18 cellular contexts compared by ENCODE assay signal in genomic region chr12:27337376-27337775, GRCh38. TPM values are rescaled to one million over a fixed set of nuclear protein-coding genes. Genes with fewer than 3 reads are reported as not detected.
DNase-seq lines count a peak whose midpoint lies in the region; ATAC-seq and TF ChIP-seq lines count a peak whose summit lies in the region.
"Had no signal": no experiment of that assay in that cellular context is flagged by ENCODE, and none has a peak within 500 bp of the region (broad histone marks: within the 10 kb centered on the region; RNA-seq: fewer than 3 reads in every experiment).

No MANE protein-coding gene starts in this region.

- H3K27ac ChIP-seq in WERI-Rb-1 (no peak overlapping the region), foreskin keratinocyte (peak overlapping the region; percentile 94), mesendoderm (ENCODE audit: low read depth, low read length) (no peak overlapping the region)

- H3K56ac ChIP-seq in mesendoderm (ENCODE audit: low read length), result no peak overlapping the region

- peaks cover 2% of the 10 kb centered on the region for H3K79me1 ChIP-seq in mesendoderm (ENCODE audit: low read length)

- H3K23ac ChIP-seq in mesendoderm (ENCODE audit: low read length), result no peak overlapping the region

- H3K4me3 ChIP-seq in H7 (ENCODE audit: insufficient read depth, low read depth, low read length) (no peak overlapping the region), WERI-Rb-1 (ENCODE audit: low read depth, low read length) (no peak overlapping the region), mesendoderm (ENCODE audit: low read length) (no peak overlapping the region)

- no peak overlapping the region for H3K18ac ChIP-seq in mesendoderm (ENCODE audit: low read length)

- DNase-seq in H7 (peak; percentile 20), WERI-Rb-1 (peak; percentile 29), foreskin keratinocyte (no peak), mesendoderm (peak; percentile 42), NCI-H187 treated with DMSO at 0.1 percent for 48 hours (lab: John Stamatoyannopoulos, UW) (no peak), nucleus accumbens (lab: John Stamatoyannopoulos, UW) (no peak), DMS 273 treated with DMSO at 0.1 percent for 48 hours (lab: John Stamatoyannopoulos, UW) (no peak), medulla oblongata (ENCODE audit: extremely low spot score) (no peak)
- DNase-seq: BE2C; CD4-positive, alpha-beta memory T cell; GF-D8; H9; MV-4-11; NCI-H1436; NCI-H2081 treated with DMSO at 0.1 percent for 48 hours; NCI-H345; NCI-H748 treated with DMSO at 0.1 percent for 48 hours; SIG-M5 had no signal

- no peak overlapping the region for H2BK120ac ChIP-seq in mesendoderm (ENCODE audit: low read depth, low read length)

- H3K4me2 ChIP-seq in mesendoderm (ENCODE audit: low read length), result no peak overlapping the region

- no peak overlapping the region for H2BK15ac ChIP-seq in mesendoderm (replicated peaks; ENCODE audit: low read depth)

- H3K27me3 ChIP-seq in H7 (ENCODE audit: control insufficient read depth, insufficient read depth, low read length) (peaks cover 4% of the 10 kb centered on the region), WERI-Rb-1 (ENCODE audit: insufficient read depth, low read depth, severe bottlenecking) (no peaks in the 10 kb centered on the region), foreskin keratinocyte (no peaks in the 10 kb centered on the region), mesendoderm (ENCODE audit: insufficient read depth, low read length, poor library complexity) (no peaks in the 10 kb centered on the region)

- H3K79me2 ChIP-seq in mesendoderm (ENCODE audit: control insufficient read depth, insufficient read depth, low read length), result peaks cover 1% of the 10 kb centered on the region

- no peak overlapping the region for H3K9ac ChIP-seq in mesendoderm (ENCODE audit: low read length)

- no peak overlapping the region for H3K4ac ChIP-seq in mesendoderm (ENCODE audit: low read depth, low read length)

- H3K9me3 ChIP-seq in WERI-Rb-1 (ENCODE audit: severe bottlenecking), result no peaks in the 10 kb centered on the region
- H3K9me3 ChIP-seq: BE2C had no signal

- ATAC-seq in foreskin keratinocyte, result no peak

- H2BK5ac ChIP-seq in mesendoderm (ENCODE audit: low read length), result no peak overlapping the region

- no peak overlapping the region for H4K5ac ChIP-seq in mesendoderm (ENCODE audit: low read length)

- WGBS in mesendoderm (ENCODE audit: extremely low coverage, insufficient coverage, low lambda C conversion rate), result no CpG with 5 or more reads among the region's 1 CpG

- H3K36me3 ChIP-seq in H7 (replicated peaks; ENCODE audit: control insufficient read depth, insufficient read depth, low read length) (no peaks in the 10 kb centered on the region), WERI-Rb-1 (no peaks in the 10 kb centered on the region), mesendoderm (ENCODE audit: control insufficient read depth, insufficient read depth, low read length) (no peaks in the 10 kb centered on the region)
- H3K36me3 ChIP-seq: BE2C had no signal

- H3K4me1 ChIP-seq in foreskin keratinocyte (peaks cover 59% of the 10 kb centered on the region), mesendoderm (ENCODE audit: control insufficient read depth, low read depth, low read length) (no peaks in the 10 kb centered on the region)
- H3K4me1 ChIP-seq: BE2C had no signal

- no peak overlapping the region for H4K8ac ChIP-seq in mesendoderm (ENCODE audit: low read depth, low read length)

- H2AK5ac ChIP-seq in mesendoderm (ENCODE audit: low read length), result no peak overlapping the region

- no peak for TF ChIP-seq CTCF in WERI-Rb-1 (IDR thresholded peaks at IDR 0.05; ENCODE audit: low read depth, low read length)
- TF ChIP-seq CTCF in foreskin keratinocyte (conservative IDR thresholded peaks at IDR 0.05), result no peak

RNA-seq across cellular contexts. Expression of gene BMAL2, which starts 4.7 kb away (rescaled TPM):
- 13.0 and 13.9 TPM in 2 replicates for total RNA-seq in H7 (2014; rRNA removed; shearing (Covaris generic))
- total RNA-seq in foreskin keratinocyte, result 102 and 113 TPM in 2 replicates
- polyA plus RNA-seq in foreskin keratinocyte, result 20.4 and 26.6 TPM in 2 replicates
- polyA plus RNA-seq in mesendoderm (2013, experiment 1 of 2), result 7.5 TPM
- 7.8 TPM for polyA plus RNA-seq in mesendoderm (2013, experiment 2 of 2)

Comparison
In these comparisons a context has a peak if more than half of its experiments do, and no peak if none do; other contexts are left out.
1. DNase-seq: peak in H7 (single experiment), WERI-Rb-1 (single experiment) and mesendoderm (single experiment); none in foreskin keratinocyte (0 of 2), NCI-H187 treated with DMSO at 0.1 percent for 48 hours (single experiment), nucleus accumbens (0 of 56), DMS 273 treated with DMSO at 0.1 percent for 48 hours (single experiment) and medulla oblongata (single experiment).